1 cellular context compared by ENCODE assay signal in the genomic region with DNA sequence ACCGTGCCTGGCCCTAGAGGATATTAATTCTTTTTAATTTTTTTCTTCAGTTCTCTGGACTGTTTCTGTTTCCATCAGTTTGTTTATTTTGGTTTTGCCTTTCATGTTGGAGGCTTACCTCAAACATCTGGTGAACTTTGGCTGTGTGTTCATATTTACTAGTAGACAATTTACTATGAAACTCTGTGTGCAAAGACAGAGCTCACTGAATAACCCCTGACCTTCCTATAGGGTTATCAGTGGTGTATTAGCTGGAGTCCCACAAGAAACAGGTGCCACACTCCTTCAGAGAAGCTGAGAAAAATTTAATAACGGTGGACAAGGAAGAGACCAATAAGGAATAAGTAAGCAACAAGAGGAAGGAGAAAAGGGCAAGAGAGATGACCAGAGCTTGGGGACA.
TF ChIP-seq lines count a peak whose summit lies in the region.

No MANE protein-coding gene starts in this region.

TF ChIP-seq in HepG2, 621 proteins besides CTCF, POLR2A, EP300 and RAD21 (continued from another document and continues in another):
- TF ChIP-seq PAXIP1 (CRISPR knock-in tag; conservative IDR thresholded peaks at IDR 0.05) (peak; percentile 98), MBD4 (IDR thresholded peaks at IDR 0.05; ENCODE audit: borderline replicate concordance, low read length) (peak; percentile 65; the same call in 1 of the 2 replicates), ZZZ3 (CRISPR knock-in tag; IDR thresholded peaks at IDR 0.05; ENCODE audit: borderline replicate concordance) (no peak), MAF1 (CRISPR knock-in tag; IDR thresholded peaks at IDR 0.05; ENCODE audit: borderline replicate concordance) (no peak), ZFP91 (CRISPR knock-in tag; IDR thresholded peaks at IDR 0.05; ENCODE audit: borderline replicate concordance) (no peak), KLF15 (CRISPR knock-in tag; IDR thresholded peaks at IDR 0.05; ENCODE audit: borderline replicate concordance) (no peak), ZNF672 (CRISPR knock-in tag; IDR thresholded peaks at IDR 0.05) (no peak), ZNF574 (CRISPR knock-in tag; IDR thresholded peaks at IDR 0.05) (no peak), ZNF383 (CRISPR knock-in tag; IDR thresholded peaks at IDR 0.05; ENCODE audit: borderline replicate concordance) (no peak), ZNF569 (CRISPR knock-in tag; IDR thresholded peaks at IDR 0.05; ENCODE audit: borderline replicate concordance) (no peak), KLF11 (CRISPR knock-in tag; IDR thresholded peaks at IDR 0.05) (no peak), GATAD2A (CRISPR knock-in tag; IDR thresholded peaks at IDR 0.05) (peak; percentile 90), ZNF432 (CRISPR knock-in tag; IDR thresholded peaks at IDR 0.05; ENCODE audit: borderline replicate concordance) (no peak), MXD4 (CRISPR knock-in tag; IDR thresholded peaks at IDR 0.05) (no peak), ZNF564 (CRISPR knock-in tag; IDR thresholded peaks at IDR 0.05) (peak; percentile 62; the same call in 1 of the 2 replicates), TBX3 (IDR thresholded peaks at IDR 0.05; ENCODE audit: borderline replicate concordance) (peak; percentile 81), CSRNP2 (CRISPR knock-in tag; conservative IDR thresholded peaks at IDR 0.05; ENCODE audit: low read depth) (no peak), NFKB2 (CRISPR knock-in tag; IDR thresholded peaks at IDR 0.05; ENCODE audit: borderline replicate concordance) (no peak), NFRKB (IDR thresholded peaks at IDR 0.05) (no peak), RARG (CRISPR knock-in tag; IDR thresholded peaks at IDR 0.05; ENCODE audit: low read depth) (no peak), NFYB (CRISPR knock-in tag; IDR thresholded peaks at IDR 0.05) (no peak), TRIM24 (CRISPR knock-in tag; IDR thresholded peaks at IDR 0.05) (no peak), ELF3 (CRISPR knock-in tag; IDR thresholded peaks at IDR 0.05) (peak; percentile 45), ZNF124 (CRISPR knock-in tag; IDR thresholded peaks at IDR 0.05) (no peak), PBX3 (CRISPR knock-in tag; IDR thresholded peaks at IDR 0.05; ENCODE audit: borderline replicate concordance) (no peak), TRIM22 (IDR thresholded peaks at IDR 0.05) (no peak), REPIN1 (CRISPR knock-in tag; IDR thresholded peaks at IDR 0.05; ENCODE audit: borderline replicate concordance, low read depth) (0 out of 2 replicates have a peak, but pooled peaks have one; percentile 58), EHMT2 (IDR thresholded peaks at IDR 0.05; ENCODE audit: borderline replicate concordance, low read depth, low read length) (no peak), ZNF468 (CRISPR knock-in tag; IDR thresholded peaks at IDR 0.05) (no peak)
- TF ChIP-seq, protein P1, sequence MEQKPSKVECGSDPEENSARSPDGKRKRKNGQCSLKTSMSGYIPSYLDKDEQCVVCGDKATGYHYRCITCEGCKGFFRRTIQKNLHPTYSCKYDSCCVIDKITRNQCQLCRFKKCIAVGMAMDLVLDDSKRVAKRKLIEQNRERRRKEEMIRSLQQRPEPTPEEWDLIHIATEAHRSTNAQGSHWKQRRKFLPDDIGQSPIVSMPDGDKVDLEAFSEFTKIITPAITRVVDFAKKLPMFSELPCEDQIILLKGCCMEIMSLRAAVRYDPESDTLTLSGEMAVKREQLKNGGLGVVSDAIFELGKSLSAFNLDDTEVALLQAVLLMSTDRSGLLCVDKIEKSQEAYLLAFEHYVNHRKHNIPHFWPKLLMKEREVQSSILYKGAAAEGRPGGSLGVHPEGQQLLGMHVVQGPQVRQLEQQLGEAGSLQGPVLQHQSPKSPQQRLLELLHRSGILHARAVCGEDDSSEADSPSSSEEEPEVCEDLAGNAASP (CRISPR knock-in tag; IDR thresholded peaks at IDR 0.05; ENCODE audit: borderline replicate concordance) = peak; percentile 73; the same call in 1 of the 2 replicates
- TF ChIP-seq, protein P2, sequence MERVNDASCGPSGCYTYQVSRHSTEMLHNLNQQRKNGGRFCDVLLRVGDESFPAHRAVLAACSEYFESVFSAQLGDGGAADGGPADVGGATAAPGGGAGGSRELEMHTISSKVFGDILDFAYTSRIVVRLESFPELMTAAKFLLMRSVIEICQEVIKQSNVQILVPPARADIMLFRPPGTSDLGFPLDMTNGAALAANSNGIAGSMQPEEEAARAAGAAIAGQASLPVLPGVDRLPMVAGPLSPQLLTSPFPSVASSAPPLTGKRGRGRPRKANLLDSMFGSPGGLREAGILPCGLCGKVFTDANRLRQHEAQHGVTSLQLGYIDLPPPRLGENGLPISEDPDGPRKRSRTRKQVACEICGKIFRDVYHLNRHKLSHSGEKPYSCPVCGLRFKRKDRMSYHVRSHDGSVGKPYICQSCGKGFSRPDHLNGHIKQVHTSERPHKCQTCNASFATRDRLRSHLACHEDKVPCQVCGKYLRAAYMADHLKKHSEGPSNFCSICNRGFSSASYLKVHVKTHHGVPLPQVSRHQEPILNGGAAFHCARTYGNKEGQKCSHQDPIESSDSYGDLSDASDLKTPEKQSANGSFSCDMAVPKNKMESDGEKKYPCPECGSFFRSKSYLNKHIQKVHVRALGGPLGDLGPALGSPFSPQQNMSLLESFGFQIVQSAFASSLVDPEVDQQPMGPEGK (CRISPR knock-in tag; IDR thresholded peaks at IDR 0.05) = no peak
- TF ChIP-seq, protein P3, sequence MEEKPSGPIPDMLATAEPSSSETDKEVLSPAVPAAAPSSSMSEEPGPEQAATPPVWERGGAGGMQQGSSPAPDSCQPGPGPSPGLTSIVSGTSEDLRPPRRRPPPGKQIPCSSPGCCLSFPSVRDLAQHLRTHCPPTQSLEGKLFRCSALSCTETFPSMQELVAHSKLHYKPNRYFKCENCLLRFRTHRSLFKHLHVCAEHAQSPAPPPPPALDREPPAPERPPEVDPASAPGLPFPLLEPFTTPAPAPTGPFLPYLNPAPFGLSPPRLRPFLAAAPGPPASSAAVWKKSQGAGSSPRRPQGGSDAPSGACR (CRISPR knock-in tag; IDR thresholded peaks at IDR 0.05) = peak; percentile 65; the same call in 1 of the 2 replicates
- TF ChIP-seq, protein P4, sequence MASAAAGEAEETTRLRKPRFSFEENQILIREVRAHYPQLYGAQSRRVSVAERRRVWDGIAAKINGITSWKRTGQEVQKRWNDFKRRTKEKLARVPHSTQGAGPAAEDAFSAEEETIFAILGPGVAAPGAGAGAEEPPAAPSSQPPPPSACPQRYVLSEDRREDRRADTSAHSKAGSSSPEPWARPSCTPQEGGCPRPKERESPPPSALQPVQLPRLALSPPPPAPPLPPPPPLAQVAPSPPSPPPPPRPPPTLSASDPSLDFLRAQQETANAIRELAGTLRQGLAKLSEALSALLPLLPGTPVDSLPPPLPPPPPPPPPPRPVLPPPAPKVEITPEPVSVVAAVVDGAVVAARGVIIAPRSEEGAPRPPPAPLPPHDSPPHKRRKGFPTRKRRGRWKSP (CRISPR knock-in tag; IDR thresholded peaks at IDR 0.05) = peak; percentile 51; the same call in 1 of the 2 replicates
- TF ChIP-seq, protein P5, sequence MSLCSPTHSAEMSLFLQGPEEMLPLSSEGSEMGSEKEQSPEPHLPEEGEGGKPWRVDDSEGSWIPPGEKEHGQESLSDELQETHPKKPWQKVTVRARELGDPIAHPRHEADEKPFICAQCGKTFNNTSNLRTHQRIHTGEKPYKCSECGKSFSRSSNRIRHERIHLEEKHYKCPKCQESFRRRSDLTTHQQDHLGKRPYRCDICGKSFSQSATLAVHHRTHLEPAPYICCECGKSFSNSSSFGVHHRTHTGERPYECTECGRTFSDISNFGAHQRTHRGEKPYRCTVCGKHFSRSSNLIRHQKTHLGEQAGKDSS (CRISPR knock-in tag; IDR thresholded peaks at IDR 0.05; ENCODE audit: borderline replicate concordance, low read depth) = no peak
